In the genomic region with DNA sequence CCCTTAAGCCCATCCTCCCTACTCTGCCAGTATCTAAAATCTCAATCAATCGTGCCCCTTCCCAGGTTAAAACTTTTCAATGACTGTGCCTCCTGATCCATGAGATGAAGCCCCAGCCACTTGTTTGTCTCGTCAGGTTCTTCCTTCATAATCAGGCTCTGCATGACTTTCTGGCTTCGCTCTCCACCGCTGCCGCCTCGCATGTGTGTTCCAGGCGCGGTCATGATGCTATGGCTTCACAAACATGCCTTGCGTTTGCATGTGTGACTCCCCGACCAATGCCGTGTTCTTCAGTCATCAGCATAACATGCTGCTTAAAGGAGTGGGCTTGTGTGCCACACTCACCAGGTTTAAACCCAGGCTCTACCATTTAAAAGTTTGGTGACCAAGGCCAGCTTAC, we compare ENCODE assay signal across 17 cellular contexts. TPM values are rescaled to one million over a fixed set of nuclear protein-coding genes. Genes with fewer than 3 reads are reported as not detected.
"Had no signal": no experiment of that assay in that cellular context is flagged by ENCODE, and none has a peak within 500 bp of the region (broad histone marks: within the 10 kb centered on the region; RNA-seq: fewer than 3 reads in every experiment).

No MANE protein-coding gene starts in this region.

- H3K36me3 ChIP-seq: neural progenitor cell, thyroid gland had no signal

- H3K27ac Mint-ChIP-seq: activated CD8-positive, alpha-beta T cell treated with anti-CD3 and anti-CD28 coated beads for 36 hours; activated naive CD8-positive, alpha-beta T cell; mesothelial cell of epicardium; T-helper 17 cell had no signal

- H3K9me3 ChIP-seq: spleen, thyroid gland had no signal

- H3K27me3 ChIP-seq: neural progenitor cell, spleen, thyroid gland had no signal

- H3K4me3 Mint-ChIP-seq: activated CD4-positive, alpha-beta T cell treated with anti-CD3 and anti-CD28 coated beads, Interleukin-2, amount 10 ng/mL, durations not matched to agents 7 days and 5 days; activated CD8-positive, alpha-beta memory T cell treated with anti-CD3 and anti-CD28 coated beads, Interleukin-2, amount 10 ng/mL, durations not matched to agents 7 days and 5 days; activated CD8-positive, alpha-beta T cell treated with anti-CD3 and anti-CD28 coated beads for 36 hours; activated naive CD8-positive, alpha-beta T cell; mesothelial cell of epicardium; neural progenitor cell; T-helper 17 cell had no signal

- FAIRE-seq: bronchial epithelial cell, kidney had no signal

- H3K27me3 Mint-ChIP-seq: activated CD4-positive, alpha-beta T cell treated with anti-CD3 and anti-CD28 coated beads, Interleukin-2, amount 10 ng/mL, durations not matched to agents 7 days and 5 days; activated CD8-positive, alpha-beta memory T cell treated with anti-CD3 and anti-CD28 coated beads, Interleukin-2, amount 10 ng/mL, durations not matched to agents 7 days and 5 days; activated CD8-positive, alpha-beta T cell treated with anti-CD3 and anti-CD28 coated beads for 36 hours; activated naive CD8-positive, alpha-beta T cell; naive thymus-derived CD8-positive, alpha-beta T cell; T-helper 17 cell had no signal

- H3K36me3 Mint-ChIP-seq: neural progenitor cell had no signal

- H3K4me1 ChIP-seq: neural progenitor cell had no signal

- H3K27ac ChIP-seq: neural progenitor cell, thyroid gland had no signal

- ATAC-seq: activated CD8-positive, alpha-beta memory T cell treated with anti-CD3 and anti-CD28 coated beads, Interleukin-2, amount 10 ng/mL, durations not matched to agents 7 days and 5 days; stimulated activated naive CD8-positive, alpha-beta T cell treated with anti-CD3 and anti-CD28 coated beads, Interleukin-15, Interleukin-2, amounts not matched to agents 100 U/mL and 50 U/mL, for 24 hours had no signal

- H3K4me3 ChIP-seq: neural progenitor cell, spleen, thyroid gland had no signal

- DNase-seq: kidney, spleen had no signal

- H3K9me3 Mint-ChIP-seq: activated CD4-positive, alpha-beta T cell treated with anti-CD3 and anti-CD28 coated beads, Interleukin-2, amount 10 ng/mL, durations not matched to agents 7 days and 5 days; activated CD8-positive, alpha-beta T cell treated with anti-CD3 and anti-CD28 coated beads for 36 hours; mesothelial cell of epicardium; naive thymus-derived CD8-positive, alpha-beta T cell; neural progenitor cell had no signal

RNA-seq across cellular contexts. Expression of a gene that starts 14.7 kb away (rescaled TPM):
- total RNA-seq: activated CD8-positive, alpha-beta T cell treated with anti-CD3 and anti-CD28 coated beads for 36 hours; bronchial epithelial cell; epithelial cell of proximal tubule; fibroblast of villous mesenchyme; lung microvascular endothelial cell; osteoblast; T-helper 17 cell had no signal
- polyA plus RNA-seq: naive thymus-derived CD8-positive, alpha-beta T cell had no signal
